Comparison of ENCODE assay signal across 1 cellular context in genomic region chr11:20035701-20036601, GRCh38.
TF ChIP-seq lines count a peak whose summit lies in the region.

No MANE protein-coding gene starts in this region.

TF ChIP-seq in HepG2, 621 proteins besides CTCF, POLR2A, EP300 and RAD21 (continued from another document and continues in another):
- TF ChIP-seq CCDC6 (CRISPR knock-in tag; IDR thresholded peaks at IDR 0.05) = 0 out of 2 replicates have a peak, but pooled peaks have one; percentile 66
- TF ChIP-seq MYNN (CRISPR knock-in tag; IDR thresholded peaks at IDR 0.05; ENCODE audit: low read depth) = no peak
- TF ChIP-seq ZBTB1 (CRISPR knock-in tag; IDR thresholded peaks at IDR 0.05; ENCODE audit: borderline replicate concordance) = no peak
- TF ChIP-seq PITX1 (CRISPR knock-in tag; IDR thresholded peaks at IDR 0.05) = peak; percentile 91
- TF ChIP-seq ZNF547 (CRISPR knock-in tag; IDR thresholded peaks at IDR 0.05) = no peak
- TF ChIP-seq, protein P1, sequence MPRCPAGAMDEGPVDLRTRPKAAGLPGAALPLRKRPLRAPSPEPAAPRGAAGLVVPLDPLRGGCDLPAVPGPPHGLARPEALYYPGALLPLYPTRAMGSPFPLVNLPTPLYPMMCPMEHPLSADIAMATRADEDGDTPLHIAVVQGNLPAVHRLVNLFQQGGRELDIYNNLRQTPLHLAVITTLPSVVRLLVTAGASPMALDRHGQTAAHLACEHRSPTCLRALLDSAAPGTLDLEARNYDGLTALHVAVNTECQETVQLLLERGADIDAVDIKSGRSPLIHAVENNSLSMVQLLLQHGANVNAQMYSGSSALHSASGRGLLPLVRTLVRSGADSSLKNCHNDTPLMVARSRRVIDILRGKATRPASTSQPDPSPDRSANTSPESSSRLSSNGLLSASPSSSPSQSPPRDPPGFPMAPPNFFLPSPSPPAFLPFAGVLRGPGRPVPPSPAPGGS (CRISPR knock-in tag; IDR thresholded peaks at IDR 0.05) = no peak; the same call in 1 of the 2 replicates
- no peak; the same call in 1 of the 2 replicates for TF ChIP-seq ZIK1 (CRISPR knock-in tag; IDR thresholded peaks at IDR 0.05; ENCODE audit: borderline replicate concordance, low read depth)
- TF ChIP-seq MAZ (IDR thresholded peaks at IDR 0.05; ENCODE audit: borderline replicate concordance, low read depth, low read length) = no peak; the same call in 1 of the 2 replicates
- peak; percentile 61 for TF ChIP-seq MAZ (CRISPR knock-in tag; IDR thresholded peaks at IDR 0.05; ENCODE audit: low read depth)
- no peak for TF ChIP-seq ZFP41 (CRISPR knock-in tag; IDR thresholded peaks at IDR 0.05; ENCODE audit: borderline replicate concordance)
- no peak for TF ChIP-seq ZNF598 (CRISPR knock-in tag; IDR thresholded peaks at IDR 0.05; ENCODE audit: borderline replicate concordance)
- no peak for TF ChIP-seq ZNF883 (CRISPR knock-in tag; IDR thresholded peaks at IDR 0.05; ENCODE audit: not compliant biosample characterization)
- TF ChIP-seq SALL1 (CRISPR knock-in tag; IDR thresholded peaks at IDR 0.05) = peak; percentile 99
- TF ChIP-seq ZNF800 (CRISPR knock-in tag; IDR thresholded peaks at IDR 0.05) = peak; percentile 64; the same call in 1 of the 2 replicates
- TF ChIP-seq MED8 (CRISPR knock-in tag; IDR thresholded peaks at IDR 0.05; ENCODE audit: insufficient replicate concordance) = peak; percentile 69
- peak; percentile 85; the same call in 1 of the 2 replicates for TF ChIP-seq KLF6 (CRISPR knock-in tag; IDR thresholded peaks at IDR 0.05)
- TF ChIP-seq ZNF678 (CRISPR knock-in tag; IDR thresholded peaks at IDR 0.05) = no peak
- TF ChIP-seq, protein P2, sequence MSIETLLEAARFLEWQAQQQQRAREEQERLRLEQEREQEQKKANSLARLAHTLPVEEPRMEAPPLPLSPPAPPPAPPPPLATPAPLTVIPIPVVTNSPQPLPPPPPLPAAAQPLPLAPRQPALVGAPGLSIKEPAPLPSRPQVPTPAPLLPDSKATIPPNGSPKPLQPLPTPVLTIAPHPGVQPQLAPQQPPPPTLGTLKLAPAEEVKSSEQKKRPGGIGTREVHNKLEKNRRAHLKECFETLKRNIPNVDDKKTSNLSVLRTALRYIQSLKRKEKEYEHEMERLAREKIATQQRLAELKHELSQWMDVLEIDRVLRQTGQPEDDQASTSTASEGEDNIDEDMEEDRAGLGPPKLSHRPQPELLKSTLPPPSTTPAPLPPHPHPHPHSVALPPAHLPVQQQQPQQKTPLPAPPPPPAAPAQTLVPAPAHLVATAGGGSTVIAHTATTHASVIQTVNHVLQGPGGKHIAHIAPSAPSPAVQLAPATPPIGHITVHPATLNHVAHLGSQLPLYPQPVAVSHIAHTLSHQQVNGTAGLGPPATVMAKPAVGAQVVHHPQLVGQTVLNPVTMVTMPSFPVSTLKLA (IDR thresholded peaks at IDR 0.05) = no peak
- TF ChIP-seq ELF4 (CRISPR knock-in tag; IDR thresholded peaks at IDR 0.05; ENCODE audit: borderline replicate concordance) = no peak
- no peak; the same call in 1 of the 2 replicates for TF ChIP-seq TFDP2 (CRISPR knock-in tag; IDR thresholded peaks at IDR 0.05)
- no peak for TF ChIP-seq ZNF205 (CRISPR knock-in tag; IDR thresholded peaks at IDR 0.05)
- no peak for TF ChIP-seq FLYWCH1 (CRISPR knock-in tag; IDR thresholded peaks at IDR 0.05)
- TF ChIP-seq ZNF674 (CRISPR knock-in tag; IDR thresholded peaks at IDR 0.05; ENCODE audit: low read depth) = no peak
- TF ChIP-seq ZNF607 (CRISPR knock-in tag; IDR thresholded peaks at IDR 0.05; ENCODE audit: borderline replicate concordance) = peak; percentile 75; the same call in 1 of the 2 replicates
- TF ChIP-seq ZBTB49 (CRISPR knock-in tag; IDR thresholded peaks at IDR 0.05; ENCODE audit: borderline replicate concordance) = no peak
- TF ChIP-seq ZZZ3 (CRISPR knock-in tag; IDR thresholded peaks at IDR 0.05; ENCODE audit: borderline replicate concordance) = no peak
- no peak for TF ChIP-seq PCBP2 (optimal IDR thresholded peaks at IDR 0.05; ENCODE audit: low read depth, low read length, poor library complexity, severe bottlenecking)
- TF ChIP-seq SPEN (CRISPR knock-in tag; IDR thresholded peaks at IDR 0.05; ENCODE audit: low read depth) = peak; percentile 57; the same call in 1 of the 2 replicates
- TF ChIP-seq KIAA2018 (CRISPR knock-in tag; IDR thresholded peaks at IDR 0.05; ENCODE audit: borderline replicate concordance) = no peak
- TF ChIP-seq STAG1 (CRISPR knock-in tag; IDR thresholded peaks at IDR 0.05) = peak; percentile 32; the same call in 1 of the 2 replicates
- TF ChIP-seq ZNF768 (CRISPR knock-in tag; IDR thresholded peaks at IDR 0.05) = peak; percentile 34; the same call in 1 of the 2 replicates
- no peak for TF ChIP-seq ZNF549 (CRISPR knock-in tag; IDR thresholded peaks at IDR 0.05)
- peak; percentile 20; the same call in 1 of the 2 replicates for TF ChIP-seq ZNF777 (CRISPR knock-in tag; IDR thresholded peaks at IDR 0.05)
- TF ChIP-seq REL (CRISPR knock-in tag; conservative IDR thresholded peaks at IDR 0.05) = no peak
- 0 out of 2 replicates have a peak, but pooled peaks have one; percentile 66 for TF ChIP-seq PAX8 (CRISPR knock-in tag; IDR thresholded peaks at IDR 0.05; ENCODE audit: borderline replicate concordance)
- no peak; the same call in 1 of the 2 replicates for TF ChIP-seq ZNF704 (CRISPR knock-in tag; IDR thresholded peaks at IDR 0.05; ENCODE audit: borderline replicate concordance)
- no peak for TF ChIP-seq SP2 (CRISPR knock-in tag; IDR thresholded peaks at IDR 0.05)
- TF ChIP-seq HCFC1 (IDR thresholded peaks at IDR 0.05; ENCODE audit: low read depth, low read length) = no peak
- TF ChIP-seq ZMYM4 (CRISPR knock-in tag; IDR thresholded peaks at IDR 0.05) = peak; percentile 78
- peak; percentile 86 for TF ChIP-seq SOX5 (CRISPR knock-in tag; IDR thresholded peaks at IDR 0.05; ENCODE audit: borderline replicate concordance)
- TF ChIP-seq RFX3 (CRISPR knock-in tag; IDR thresholded peaks at IDR 0.05) = no peak
- TF ChIP-seq ZNF337 (CRISPR knock-in tag; IDR thresholded peaks at IDR 0.05; ENCODE audit: borderline replicate concordance, low read depth) = no peak
- no peak for TF ChIP-seq DR1 (CRISPR knock-in tag; IDR thresholded peaks at IDR 0.05)
- TF ChIP-seq ZNF33B (CRISPR knock-in tag; IDR thresholded peaks at IDR 0.05) = no peak
- TF ChIP-seq, protein P3, sequence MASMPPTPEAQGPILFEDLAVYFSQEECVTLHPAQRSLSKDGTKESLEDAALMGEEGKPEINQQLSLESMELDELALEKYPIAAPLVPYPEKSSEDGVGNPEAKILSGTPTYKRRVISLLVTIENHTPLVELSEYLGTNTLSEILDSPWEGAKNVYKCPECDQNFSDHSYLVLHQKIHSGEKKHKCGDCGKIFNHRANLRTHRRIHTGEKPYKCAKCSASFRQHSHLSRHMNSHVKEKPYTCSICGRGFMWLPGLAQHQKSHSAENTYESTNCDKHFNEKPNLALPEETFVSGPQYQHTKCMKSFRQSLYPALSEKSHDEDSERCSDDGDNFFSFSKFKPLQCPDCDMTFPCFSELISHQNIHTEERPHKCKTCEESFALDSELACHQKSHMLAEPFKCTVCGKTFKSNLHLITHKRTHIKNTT (CRISPR knock-in tag; IDR thresholded peaks at IDR 0.05) = 0 out of 2 replicates have a peak, but pooled peaks have one; percentile 5
- TF ChIP-seq HDAC6 (IDR thresholded peaks at IDR 0.05; ENCODE audit: low read depth, low read length) = no peak
- TF ChIP-seq HMG20A (CRISPR knock-in tag; IDR thresholded peaks at IDR 0.05; ENCODE audit: borderline replicate concordance) = peak; percentile 79; the same call in 1 of the 2 replicates
- TF ChIP-seq ZSCAN21 (CRISPR knock-in tag; IDR thresholded peaks at IDR 0.05; ENCODE audit: borderline replicate concordance) = peak; percentile 75; the same call in 1 of the 2 replicates
- no peak for TF ChIP-seq ZFP36L2 (CRISPR knock-in tag; IDR thresholded peaks at IDR 0.05)
